25 cellular contexts compared by ENCODE assay signal in the genomic region with DNA sequence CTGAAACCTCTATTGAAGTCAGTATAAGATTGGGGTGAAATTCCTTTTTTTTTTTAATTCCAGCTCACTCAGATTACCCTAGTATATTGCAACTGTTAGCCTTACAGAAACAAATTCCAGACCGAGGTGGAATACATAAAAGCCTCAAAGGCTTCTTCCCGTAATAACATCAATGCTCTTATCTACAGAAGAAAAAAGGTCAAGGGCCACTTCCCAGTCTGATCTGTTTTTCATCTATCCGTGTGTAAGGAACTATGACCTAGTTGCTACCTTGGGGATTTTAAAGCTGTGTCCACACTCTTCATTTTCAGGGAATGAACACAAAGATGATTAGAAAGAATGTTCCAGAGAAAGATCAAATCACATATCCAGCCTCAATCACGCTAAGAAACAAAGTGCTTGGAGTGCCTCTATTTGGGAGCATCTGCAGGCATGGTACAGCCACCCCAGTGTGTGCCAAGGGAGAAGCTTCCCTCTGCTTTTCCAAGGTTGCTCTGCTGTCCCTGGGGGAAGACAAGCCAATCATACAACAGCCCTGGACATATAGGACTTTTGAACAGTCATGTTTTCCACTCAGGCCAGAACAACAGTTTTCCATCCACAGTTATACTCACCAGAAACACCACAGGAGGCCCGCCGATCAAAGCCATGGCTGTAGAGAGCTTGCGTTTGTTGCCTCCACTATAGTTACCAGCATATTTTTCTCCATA. TPM values are rescaled to one million over a fixed set of nuclear protein-coding genes. Genes with fewer than 3 reads are reported as not detected.
DNase-seq lines count a peak whose midpoint lies in the region; ATAC-seq, FAIRE-seq and TF ChIP-seq lines count a peak whose summit lies in the region.
"Had no signal": no experiment of that assay in that cellular context is flagged by ENCODE, and none has a peak within 500 bp of the region (broad histone marks: within the 10 kb centered on the region; RNA-seq: fewer than 3 reads in every experiment).

No MANE protein-coding gene starts in this region.

- peaks cover 41% of the 10 kb centered on the region for H3K36me3 ChIP-seq in cardiac muscle cell
- no peaks in the 10 kb centered on the region for H3K36me3 ChIP-seq in K562 (ENCODE audit: control insufficient read depth, insufficient read depth, low read length)
- H3K36me3 ChIP-seq in liver (ENCODE audit: control insufficient read depth in 4 of 4, insufficient read depth in 3 of 4, low read depth in 1 of 4, low read length in 3 of 4) = peaks cover 37 to 94% (median 89%) of the 10 kb centered on the region in 4 donors
- H3K36me3 ChIP-seq: SJCRH30 had no signal

- WGBS in K562 (ENCODE audit: insufficient coverage, low coverage, missing lambda C conversion rate) = 9% methylated on average over 7 of the region's 7 CpGs
- 67% methylated on average over 7 of the region's 7 CpGs for whole genome bisulfite sequencing in liver

- TF ChIP-seq CTCF in cardiac muscle cell (IDR thresholded peaks at IDR 0.05; ENCODE audit: low read depth, low read length) = no peak
- TF ChIP-seq CTCF in K562 (IDR thresholded peaks at IDR 0.05 in 2 of 3, conservative IDR thresholded peaks at IDR 0.05 in 1 of 3; ENCODE audit: insufficient read depth in 2 of 3, low read depth in 1 of 3, low read length in 3 of 3) = no peak
- TF ChIP-seq CTCF in liver (IDR thresholded peaks at IDR 0.05; ENCODE audit: low read depth, low read length, missing input control) = no peak

- no peak for ATAC-seq in left cardiac atrium
- ATAC-seq in K562 = no peak
- ATAC-seq in GM21423 (IDR thresholded peaks at IDR 0.05; ENCODE audit: unreplicated experiment) = no peak
- no peak for ATAC-seq in GM19328 (IDR thresholded peaks at IDR 0.05; ENCODE audit: unreplicated experiment)
- ATAC-seq: GM12878, HCT116 had no signal

- no peaks in the 10 kb centered on the region for H4K20me1 ChIP-seq in K562 (replicated peaks; ENCODE audit: control insufficient read depth, insufficient read depth, low read length)

- FAIRE-seq in K562 (lab: Jason Lieb, UNC) = no peak
- FAIRE-seq: GM12878, H1, HTR-8/SVneo, RCC 7860 had no signal

- H3K27ac ChIP-seq in cardiac muscle cell (peak overlapping the region; percentile 86), K562 (ENCODE audit: extremely low read depth, low read depth, low read length) (no peak overlapping the region), liver (ENCODE audit: low read depth in 1 of 2, low read length in 2 of 2) (no peak overlapping the region)
- H3K27ac ChIP-seq: C4-2B, SJCRH30 had no signal

- H3K9me3 ChIP-seq in cardiac muscle cell (ENCODE audit: low read depth) = no peaks in the 10 kb centered on the region
- no peaks in the 10 kb centered on the region for H3K9me3 ChIP-seq in K562 (replicated peaks; ENCODE audit: control insufficient read depth, insufficient read depth, low read depth, low read length)
- H3K9me3 ChIP-seq in liver (ENCODE audit: control insufficient read depth in 4 of 4, low read length in 3 of 4) = no peaks in the 10 kb centered on the region
- H3K9me3 ChIP-seq: SJCRH30 had no signal

- TF ChIP-seq EP300 in K562 (IDR thresholded peaks at IDR 0.05; ENCODE audit: low read length) = no peak

- TF ChIP-seq RAD21 in K562 (CRISPR knock-in tag; conservative IDR thresholded peaks at IDR 0.05 in 1 of 2, IDR thresholded peaks at IDR 0.05 in 1 of 2) (no peak), liver (IDR thresholded peaks at IDR 0.05) (no peak)

- H3K27me3 ChIP-seq in cardiac muscle cell (no peaks in the 10 kb centered on the region), K562 (ENCODE audit: control insufficient read depth in 2 of 2, insufficient read depth in 2 of 2, low read length in 2 of 2) (peaks cover 3 to 10% of the 10 kb centered on the region in 2 experiments; a peak in 3 of 5 replicates), liver (ENCODE audit: control insufficient read depth in 4 of 4, insufficient read depth in 4 of 4, low read length in 3 of 4) (no peaks in the 10 kb centered on the region)

- DNase-seq in cardiac muscle cell (ENCODE audit: low read depth in 1 of 2, low spot score in 1 of 2) = peak in 1 of 2 donors; percentile 38
- DNase-seq in left cardiac atrium = no peak
- no peak for DNase-seq in K562 (ENCODE audit: extremely low read depth in 1 of 4, low spot score in 3 of 4)
- DNase-seq in stimulated activated CD4-positive, alpha-beta T cell treated with anti-CD3 and anti-CD28 coated beads, Interleukin-2, amount 100 ng/mL, for 48 hours = no peak
- no peak for DNase-seq in nucleus accumbens (lab: John Stamatoyannopoulos, UW)
- DNase-seq: AML-193; Calu3; CD8-positive, alpha-beta memory T cell; IMR-90; NCI-H1105 treated with DMSO at 0.1 percent for 48 hours; NCI-H2081; NCI-H446; NCI-H526 treated with DMSO at 0.1 percent for 48 hours; OCI-M1; SJCRH30 had no signal

- H3K79me2 ChIP-seq in K562 (ENCODE audit: control insufficient read depth, insufficient read depth, low read length) = no peaks in the 10 kb centered on the region

- no peak overlapping the region for H3K4me2 ChIP-seq in K562 (ENCODE audit: insufficient read depth, low read length)

- no peak for TF ChIP-seq POLR2A in K562 (conservative IDR thresholded peaks at IDR 0.05)

- CTCF ChIA-PET in K562 (lab: Yijun Ruan, JAX; ENCODE audit: low intra/inter-chr PET ratio) = no interaction called here

- peaks cover 22% of the 10 kb centered on the region for H3K4me1 ChIP-seq in cardiac muscle cell (ENCODE audit: low read depth)
- peaks cover 0 to 6% of the 10 kb centered on the region in 2 experiments; a peak in 1 of 5 replicates for H3K4me1 ChIP-seq in K562 (replicated peaks in 1 of 2; ENCODE audit: control insufficient read depth in 2 of 2, insufficient read depth in 2 of 2, low read length in 2 of 2)
- H3K4me1 ChIP-seq in liver (ENCODE audit: control insufficient read depth in 4 of 4, insufficient read depth in 4 of 4, low read length in 3 of 4) = no peaks in the 10 kb centered on the region

- no peak overlapping the region for H3K4me3 ChIP-seq in cardiac muscle cell
- no peak overlapping the region for H3K4me3 ChIP-seq in K562
- H3K4me3 ChIP-seq in liver (ENCODE audit: low read depth in 1 of 3, low read length in 3 of 3) = no peak overlapping the region
- H3K4me3 ChIP-seq: GM12878, SJCRH30 had no signal

- no TSS peak for BruUV-seq in K562 (replicated peaks; lab: Mats Ljungman, UMichigan)

- intact Hi-C loops in left cardiac atrium (cut with DNase I) (loop anchor here in 1 of 2 donors (10.0 kb wide), 1 partner anchor 627 kb away; no protein-coding TSS in a partner anchor), K562 (cut with micrococcal nuclease) (loop anchor here (2.0 kb wide), 1 partner anchor 627 kb away; no protein-coding TSS in a partner anchor)

- H2AFZ ChIP-seq in K562 (ENCODE audit: low read depth, low read length) = no peak overlapping the region

- POLR2A ChIA-PET in K562 (lab: Yijun Ruan, JAX) = no interaction called here

- in situ Hi-C loops in K562 (cut with MboI) = loop anchor here (10.0 kb wide), 1 partner anchor 617 kb away; no protein-coding TSS in a partner anchor

- H3K9me1 ChIP-seq in K562 (ENCODE audit: control insufficient read depth, insufficient read depth, low read length) = no peaks in the 10 kb centered on the region

- no peak overlapping the region for H3K9ac ChIP-seq in K562 (ENCODE audit: insufficient read depth in 1 of 2, low read depth in 2 of 2, low read length in 2 of 2)
- H3K9ac ChIP-seq in liver (ENCODE audit: low read depth in 1 of 2, low read length in 2 of 2) = no peak overlapping the region

RNA-seq across cellular contexts. Expression of gene NIPSNAP3B, which starts 23.5 kb away (rescaled TPM):
- 10.9 and 16.0 TPM in 2 replicates for total RNA-seq in cardiac muscle cell
- 17.7 and 43.6 TPM in 2 replicates for polyA plus RNA-seq in cardiac muscle cell
- total RNA-seq in left cardiac atrium = 10 to 100 TPM; 15.0 to 15.5 TPM
- 4.5 and 10.5 TPM in 2 replicates for total RNA-seq in K562 (2011; cell fraction: chromatin; rRNA removed; ENCODE audit: low replicate concordance)
- total RNA-seq in K562 (2011; cell fraction: nucleolus; rRNA removed) = 1.7 and 2.3 TPM in 2 replicates
- 2.8 and 4.2 TPM in 2 replicates for total RNA-seq in K562 (2011; cell fraction: nucleoplasm; rRNA removed)
- 1.4 and 3.1 TPM in 2 replicates for total RNA-seq in K562 (2014; rRNA removed)
- 3.3 and 3.9 TPM in 2 replicates for total RNA-seq in K562 (2014; rRNA removed; fragmentation: Illumina TruSeq; extraction: Trizol)
- 2.5 and 2.7 TPM in 2 replicates for total RNA-seq in K562 (2015; rRNA removed; fragmentation: Illumina TruSeq; extraction: Trizol)
- 2.2 and 4.3 TPM in 2 replicates for total RNA-seq in K562 (2021)
- 6.6 and 9.9 TPM in 2 replicates for polyA plus RNA-seq in K562 (2011; rRNA removed)
- 0.72 and 3.2 TPM in 2 replicates for polyA plus RNA-seq in K562 (2011; cell fraction: cytosol; rRNA removed)
- 8.3 and 16.0 TPM in 2 replicates for polyA plus RNA-seq in K562 (2011; cell fraction: nucleus; rRNA removed)
- 2.0 and 3.6 TPM in 2 replicates for polyA plus RNA-seq in K562 (2012)
- 2.2 and 2.6 TPM in 2 replicates for polyA plus RNA-seq in K562 (2014; fragmentation: Illumina TruSeq; extraction: Trizol)
- polyA plus RNA-seq in K562 (2014; fragmentation: Nextera tagmentation; extraction: Ambion mirVana) = 1 to 10 TPM; 6.3 to 8.3 TPM
- polyA plus RNA-seq in K562 (2014; rRNA removed) = 2.1 and 5.9 TPM in 2 replicates
- 5.0 and 6.0 TPM in 2 replicates for polyA minus RNA-seq in K562 (2011; rRNA and poly(A)+ RNA removed)
- polyA minus RNA-seq in K562 (2011; cell fraction: cytosol; rRNA and poly(A)+ RNA removed) = 1.8 and 2.8 TPM in 2 replicates
- polyA minus RNA-seq in K562 (2011; cell fraction: nucleus; rRNA and poly(A)+ RNA removed) = 4.3 and 9.3 TPM in 2 replicates
- 1 to 10 TPM; 1.3 to 2.1 TPM for total RNA-seq in liver
- polyA plus RNA-seq in liver = under 1 TPM; 0.62 to 0.76 TPM
- total RNA-seq: A172 had no signal
- polyA plus RNA-seq: CD8-positive, alpha-beta memory T cell had no signal

RNA-seq across cellular contexts. Expression of gene NIPSNAP3A, which starts 40.0 kb away (rescaled TPM):
- total RNA-seq in cardiac muscle cell (61.7 and 78.0 TPM in 2 replicates), left cardiac atrium (10 to 100 TPM; 15.4 to 20.3 TPM), K562 (2014; rRNA removed) (25.3 and 27.3 TPM in 2 replicates), K562 (2014; rRNA removed; fragmentation: Illumina TruSeq; extraction: Trizol) (40.5 and 44.7 TPM in 2 replicates), K562 (2015; rRNA removed; fragmentation: Illumina TruSeq; extraction: Trizol) (39.0 and 42.4 TPM in 2 replicates), K562 (2021) (30.3 and 34.9 TPM in 2 replicates), liver (10 to 100 TPM; 18.7 to 41.2 TPM)
- polyA plus RNA-seq in cardiac muscle cell (187 and 193 TPM in 2 replicates), K562 (2011; rRNA removed) (63.7 and 81.0 TPM in 2 replicates), K562 (2014; fragmentation: Illumina TruSeq; extraction: Trizol) (29.1 TPM in 2 replicates), K562 (2014; fragmentation: Nextera tagmentation; extraction: Ambion mirVana) (100 to 1,000 TPM; 126 to 132 TPM), K562 (2014; rRNA removed) (32.9 and 42.2 TPM in 2 replicates), liver (10 to 100 TPM; 28.0 to 36.2 TPM)
- 11.0 and 20.0 TPM in 2 replicates for total RNA-seq in K562 (2011; cell fraction: chromatin; rRNA removed; ENCODE audit: low replicate concordance)
- 7.2 and 7.4 TPM in 2 replicates for total RNA-seq in K562 (2011; cell fraction: nucleolus; rRNA removed)
- 12.8 and 15.3 TPM in 2 replicates for total RNA-seq in K562 (2011; cell fraction: nucleoplasm; rRNA removed)
- polyA plus RNA-seq in K562 (2011; cell fraction: cytosol; rRNA removed) = 14.0 and 30.1 TPM in 2 replicates
- 19.7 and 40.4 TPM in 2 replicates for polyA plus RNA-seq in K562 (2011; cell fraction: nucleus; rRNA removed)
- 36.8 and 47.2 TPM in 2 replicates for polyA plus RNA-seq in K562 (2012)
- polyA minus RNA-seq in K562 (2011; rRNA and poly(A)+ RNA removed) = 23.2 and 25.1 TPM in 2 replicates
- polyA minus RNA-seq in K562 (2011; cell fraction: cytosol; rRNA and poly(A)+ RNA removed) = 10.3 and 13.6 TPM in 2 replicates
- 9.2 and 13.8 TPM in 2 replicates for polyA minus RNA-seq in K562 (2011; cell fraction: nucleus; rRNA and poly(A)+ RNA removed)
